ENCODE assay signal across 9 cellular contexts in the genomic region with DNA sequence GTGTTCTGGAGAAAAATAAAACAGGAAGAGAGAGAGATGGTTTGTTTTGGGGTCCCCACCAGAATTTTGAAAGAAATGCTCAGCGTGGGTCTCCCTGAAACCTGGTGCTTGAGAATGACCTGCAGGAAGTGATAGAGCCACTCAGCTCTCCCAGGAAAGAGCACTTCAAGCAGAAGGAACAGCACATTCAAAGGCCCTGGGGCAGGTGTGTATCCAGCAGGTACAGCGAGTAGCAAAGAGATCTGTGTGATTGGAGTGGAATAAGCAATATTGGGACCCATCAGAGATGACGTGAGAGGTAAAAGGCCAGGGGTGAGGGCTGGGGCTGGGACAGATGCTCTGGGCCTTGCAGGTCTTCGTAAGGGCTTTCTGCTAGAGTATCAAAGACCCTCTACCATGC.
"Had no signal": no experiment of that assay in that cellular context is flagged by ENCODE, and none has a peak within 500 bp of the region (broad histone marks: within the 10 kb centered on the region; RNA-seq: fewer than 3 reads in every experiment).

No MANE protein-coding gene starts in this region.

- H2AFZ ChIP-seq: GM23248 had no signal

- ATAC-seq: HepG2 had no signal

- DNase-seq: GM23248, GOT3, H9, HCEC 1CT, HFFc6, KG1 had no signal

- H3K9ac ChIP-seq: GM23248 had no signal

- H3K4me3 ChIP-seq: GM23248 had no signal

- H3K27ac ChIP-seq: GM23248, HL-60 had no signal

- FAIRE-seq: H54, HepG2 had no signal
